Comparison of ENCODE assay signal across 33 cellular contexts in the genomic region with DNA sequence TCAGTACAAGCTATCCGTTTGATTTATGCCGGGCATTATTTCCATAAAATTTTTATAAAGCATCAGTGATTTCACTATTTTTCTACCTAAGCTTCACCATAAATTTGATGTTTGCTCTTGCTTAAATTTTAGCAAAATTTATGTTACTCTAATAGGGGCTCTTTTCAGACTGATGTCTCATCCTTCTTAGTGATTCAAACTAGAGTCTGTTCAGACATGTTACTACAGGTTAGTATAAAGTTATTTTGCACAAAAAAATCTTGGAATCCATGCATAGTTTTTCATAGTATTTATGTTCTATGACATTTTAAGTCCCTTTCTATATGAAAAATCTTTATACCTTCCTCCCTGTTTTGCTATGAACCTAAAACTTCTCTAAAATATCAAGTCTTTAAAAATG.
"Had no signal": no experiment of that assay in that cellular context is flagged by ENCODE, and none has a peak within 500 bp of the region (broad histone marks: within the 10 kb centered on the region; RNA-seq: fewer than 3 reads in every experiment).

No MANE protein-coding gene starts in this region.

- ATAC-seq: activated CD8-positive, alpha-beta T cell treated with anti-CD3 and anti-CD28 coated beads for 36 hours; activated naive CD4-positive, alpha-beta T cell treated with anti-CD3 and anti-CD28 coated beads, Interleukin-2, amount 50 U/mL, for 72 hours; activated T-cell treated with anti-CD3 and anti-CD28 coated beads, Interleukin-2, amount 50 U/mL, for 4 hours; activated T-cell treated with anti-CD3 and anti-CD28 coated beads, Interleukin-2, amount 50 U/mL, for 72 hours; activated T-helper 17 cell treated with anti-CD3 and anti-CD28 coated beads, Interleukin-2, amount 50 U/mL, for 72 hours; body of pancreas had no signal

- H3K27ac ChIP-seq: adrenal gland, body of pancreas, brain microvascular endothelial cell, VCaP had no signal

- H3K4me3 ChIP-seq: adrenal gland, body of pancreas had no signal

- DNase-seq: activated B cell treated with CpG ODN at 0.5 μM for 24 hours; activated CD4-positive, alpha-beta memory T cell treated with anti-CD3 and anti-CD28 coated beads for 36 hours; activated CD4-positive, alpha-beta T cell treated with anti-CD3 and anti-CD28 coated beads for 4 hours; activated CD4-positive, alpha-beta T cell treated with anti-CD3 and anti-CD28 coated beads, Interleukin-2, amount 10 ng/mL, durations not matched to agents 24 days and 14 days; activated CD4-positive, alpha-beta T cell treated with anti-CD3 and anti-CD28 coated beads, Interleukin-2, amount 50 U/mL, for 1 hour; activated CD4-positive, alpha-beta T cell treated with anti-CD3 and anti-CD28 coated beads, Interleukin-2, amount 50 U/mL, for 4 hours; activated CD4-positive, CD25-positive, alpha-beta regulatory T cell treated with anti-CD3 and anti-CD28 coated beads, Interleukin-2, amount 50 U/mL, for 72 hours; activated CD8-positive, alpha-beta memory T cell treated with anti-CD3 and anti-CD28 coated beads, Interleukin-2, amount 50 U/mL, for 4 hours; activated CD8-positive, alpha-beta T cell treated with anti-CD3 and anti-CD28 coated beads for 36 hours; activated effector memory CD4-positive, alpha-beta T cell treated with anti-CD3 and anti-CD28 coated beads, Interleukin-2, amount 50 U/mL, for 16 hours; activated gamma-delta T cell treated with Interleukin-2 at 50 U/mL for 16 hours; activated naive CD4-positive, alpha-beta T cell; activated naive CD4-positive, alpha-beta T cell treated with anti-CD3 and anti-CD28 coated beads for 36 hours; activated naive CD4-positive, alpha-beta T cell treated with anti-CD3 and anti-CD28 coated beads, Interleukin-2, amount 50 U/mL, for 16 hours; activated naive CD8-positive, alpha-beta T cell treated with anti-CD3 and anti-CD28 coated beads for 36 hours; activated T-cell treated with anti-CD3 and anti-CD28 coated beads for 4 hours; activated T-cell treated with anti-CD3 and anti-CD28 coated beads, Interleukin-2, amount 50 U/mL, for 1 hour; activated T-cell treated with anti-CD3 and anti-CD28 coated beads, Interleukin-2, amount 50 U/mL, for 4 hours; activated T-cell treated with anti-CD3 and anti-CD28 coated beads, Interleukin-2, amount 50 U/mL, for 72 hours; adrenal gland; amniotic stem cell; aorta; body of pancreas; brain microvascular endothelial cell; cerebellar nuclear complex; T-helper 1 cell; T-helper 2 cell; T-helper 9 cell had no signal

- FAIRE-seq: astrocyte, TTC549 had no signal

- H3K36me3 ChIP-seq: adrenal gland, brain microvascular endothelial cell had no signal

- H3K27me3 ChIP-seq: adrenal gland, body of pancreas, brain microvascular endothelial cell had no signal

- H3K4me1 ChIP-seq: adrenal gland, body of pancreas had no signal
